In genomic region chr9:124839612-124840299, GRCh38 we compare ENCODE assay signal across 9 cellular contexts. TPM values are rescaled to one million over a fixed set of nuclear protein-coding genes. Genes with fewer than 3 reads are reported as not detected.
A peak's percentile ranks its signal among the peaks of the same experiment; 100 is the strongest.
DNase-seq lines count a peak whose midpoint lies in the region; TF ChIP-seq lines count a peak whose summit lies in the region.
"Had no signal": no experiment of that assay in that cellular context is flagged by ENCODE, and none has a peak within 500 bp of the region (broad histone marks: within the 10 kb centered on the region; RNA-seq: fewer than 3 reads in every experiment).

No MANE protein-coding gene starts in this region.

- no peaks in the 10 kb centered on the region for H3K27me3 ChIP-seq in osteoblast (ENCODE audit: insufficient read depth, low read length)

- H3K27ac ChIP-seq in osteoblast (ENCODE audit: low read depth, low read length) = no peak overlapping the region

- peak; percentile 56 for TF ChIP-seq CTCF in osteoblast (IDR thresholded peaks at IDR 0.05; ENCODE audit: extremely low read depth, low read depth, low read length)

- no peak overlapping the region for H3K4me3 ChIP-seq in osteoblast (ENCODE audit: insufficient read depth, low read length)

- no peak overlapping the region for H3K4me2 ChIP-seq in osteoblast (ENCODE audit: insufficient read depth, low read length)

- H3K4me1 ChIP-seq in osteoblast (ENCODE audit: insufficient read depth, low read length) = peaks cover 13% of the 10 kb centered on the region

- DNase-seq in GM03348 (ENCODE audit: low spot score) (peak; percentile 50), NCI-H146 treated with DMSO at 0.1 percent for 48 hours (lab: John Stamatoyannopoulos, UW; ENCODE audit: unreplicated experiment) (peak; percentile 48), dermis blood vessel endothelial cell (peak; percentile 51), osteoblast (ENCODE audit: insufficient read length, low spot score, missing footprints) (peak; percentile 92), H4 (ENCODE audit: low spot score) (no peak), mesenteric fat pad (ENCODE audit: low spot score) (no peak), germinal center (ENCODE audit: low spot score) (no peak), activated gamma-delta T cell treated with Interleukin-2 at 50 U/mL for 16 hours (no peak)

- H4K20me1 ChIP-seq in osteoblast (ENCODE audit: insufficient read depth, low read length) = peaks cover 2% of the 10 kb centered on the region

- H3K36me3 ChIP-seq in osteoblast (ENCODE audit: insufficient read depth, low read length) = no peaks in the 10 kb centered on the region

- H2AFZ ChIP-seq in osteoblast (ENCODE audit: low read length) = no peak overlapping the region

- no peaks in the 10 kb centered on the region for H3K9me3 ChIP-seq in osteoblast (ENCODE audit: low read depth, low read length)

- no peaks in the 10 kb centered on the region for H3K79me2 ChIP-seq in osteoblast (ENCODE audit: insufficient read depth, low read length)

RNA-seq across cellular contexts. Expression of gene WDR38, which starts 13.5 kb away (rescaled TPM):
- total RNA-seq in dermis blood vessel endothelial cell (not detected in 2 replicates), osteoblast (not detected in 2 replicates), mesenteric fat pad (not detected)
- not detected in 2 replicates for total RNA-seq in H4 (2014; rRNA removed; shearing (Covaris generic))
- total RNA-seq: T-helper 1 cell treated with Interleukin-12 subunit alpha and Interleukin-12 subunit beta and Interleukin-4 antibody, amounts not matched to agents 30 ng/mL and 1 ng/mL, for 36 hours had no signal

RNA-seq across cellular contexts. Expression of gene RPL35, which starts 22.0 kb away (rescaled TPM):
- 1,038 and 2,144 TPM in 2 replicates for total RNA-seq in dermis blood vessel endothelial cell
- total RNA-seq in osteoblast = 1,644 and 1,645 TPM in 2 replicates
- total RNA-seq in H4 (2014; rRNA removed; shearing (Covaris generic)) = 2,412 and 2,808 TPM in 2 replicates
- 1,064 TPM for total RNA-seq in mesenteric fat pad

RNA-seq across cellular contexts. Expression of gene ARPC5L, which starts 22.2 kb away (rescaled TPM):
- total RNA-seq in dermis blood vessel endothelial cell = 21.1 and 22.5 TPM in 2 replicates
- total RNA-seq in osteoblast = 9.8 and 11.8 TPM in 2 replicates
- 22.1 and 35.7 TPM in 2 replicates for total RNA-seq in H4 (2014; rRNA removed; shearing (Covaris generic))
- total RNA-seq in mesenteric fat pad = 39.9 TPM

Comparison
In these comparisons a context has a peak if more than half of its experiments do, and no peak if none do; other contexts are left out.
1. DNase-seq: peak in GM03348 (single experiment), NCI-H146 treated with DMSO at 0.1 percent for 48 hours (single experiment), dermis blood vessel endothelial cell (single experiment) and osteoblast (single experiment); none in H4 (single experiment), mesenteric fat pad (single experiment), germinal center (single experiment) and activated gamma-delta T cell treated with Interleukin-2 at 50 U/mL for 16 hours (single experiment).